ENCODE assay signal across 1 cellular context in the genomic region with DNA sequence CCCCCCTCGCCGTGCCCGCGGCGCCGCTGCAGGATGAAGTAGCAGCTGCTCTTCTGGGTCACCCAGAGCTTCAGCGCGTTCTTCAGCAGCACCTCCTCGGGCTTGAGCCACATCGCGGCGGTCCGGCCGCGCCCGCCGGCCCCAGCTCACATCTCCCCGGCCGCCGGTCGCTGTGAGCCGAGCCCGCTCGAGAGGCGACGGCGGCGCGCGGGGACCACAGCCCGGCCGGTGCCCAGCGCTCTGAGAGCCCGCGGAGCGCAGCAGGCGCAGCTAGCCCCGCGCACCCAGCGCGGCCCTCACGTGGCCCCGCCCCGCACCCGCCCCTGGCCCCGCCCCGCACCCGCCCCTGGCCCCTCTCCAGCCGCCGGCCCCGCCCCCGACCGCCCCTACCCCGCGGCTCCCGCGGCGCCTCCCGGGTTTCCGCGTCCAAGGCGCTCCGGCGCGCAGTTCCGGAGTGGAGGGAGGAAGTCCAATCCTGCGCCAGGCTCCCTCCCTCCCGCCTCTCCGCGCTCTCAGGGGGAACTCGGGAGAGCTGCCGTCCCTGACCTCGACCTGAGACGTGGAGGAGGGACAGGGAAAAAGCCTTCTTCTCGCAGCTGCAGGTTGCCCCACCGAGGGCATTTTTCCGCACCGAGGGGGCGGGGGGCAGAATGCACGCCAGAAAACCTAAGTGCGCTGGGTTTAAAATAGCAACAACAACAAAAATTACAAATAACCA.
A peak's percentile ranks its signal among the peaks of the same experiment; 100 is the strongest.
TF ChIP-seq lines count a peak whose summit lies in the region.

A gene (minus strand): TSS at position 242 of the 718 bp plus-strand sequence. CDS start 129 bp downstream, at position 113.

TF ChIP-seq in HepG2, 621 proteins besides CTCF, POLR2A, EP300 and RAD21 (continued from another document and continues in another):
- TF ChIP-seq, protein P1, sequence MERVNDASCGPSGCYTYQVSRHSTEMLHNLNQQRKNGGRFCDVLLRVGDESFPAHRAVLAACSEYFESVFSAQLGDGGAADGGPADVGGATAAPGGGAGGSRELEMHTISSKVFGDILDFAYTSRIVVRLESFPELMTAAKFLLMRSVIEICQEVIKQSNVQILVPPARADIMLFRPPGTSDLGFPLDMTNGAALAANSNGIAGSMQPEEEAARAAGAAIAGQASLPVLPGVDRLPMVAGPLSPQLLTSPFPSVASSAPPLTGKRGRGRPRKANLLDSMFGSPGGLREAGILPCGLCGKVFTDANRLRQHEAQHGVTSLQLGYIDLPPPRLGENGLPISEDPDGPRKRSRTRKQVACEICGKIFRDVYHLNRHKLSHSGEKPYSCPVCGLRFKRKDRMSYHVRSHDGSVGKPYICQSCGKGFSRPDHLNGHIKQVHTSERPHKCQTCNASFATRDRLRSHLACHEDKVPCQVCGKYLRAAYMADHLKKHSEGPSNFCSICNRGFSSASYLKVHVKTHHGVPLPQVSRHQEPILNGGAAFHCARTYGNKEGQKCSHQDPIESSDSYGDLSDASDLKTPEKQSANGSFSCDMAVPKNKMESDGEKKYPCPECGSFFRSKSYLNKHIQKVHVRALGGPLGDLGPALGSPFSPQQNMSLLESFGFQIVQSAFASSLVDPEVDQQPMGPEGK (CRISPR knock-in tag; IDR thresholded peaks at IDR 0.05): peak; percentile 53
- peak; percentile 21; the same call in 1 of the 2 replicates for TF ChIP-seq MEIS2 (CRISPR knock-in tag; IDR thresholded peaks at IDR 0.05)
- peak; percentile 57; the same call in 1 of the 2 replicates for TF ChIP-seq MTA1 (CRISPR knock-in tag; IDR thresholded peaks at IDR 0.05; ENCODE audit: borderline replicate concordance)
- peak; percentile 51; the same call in 1 of the 2 replicates for TF ChIP-seq KMT2A (CRISPR knock-in tag; IDR thresholded peaks at IDR 0.05)
- TF ChIP-seq TEAD3 (CRISPR knock-in tag; optimal IDR thresholded peaks at IDR 0.05; ENCODE audit: borderline replicate concordance): no peak
- TF ChIP-seq KDM2A (CRISPR knock-in tag; IDR thresholded peaks at IDR 0.05; ENCODE audit: borderline replicate concordance, low read depth): peak; percentile 68
- TF ChIP-seq ZNF570 (CRISPR knock-in tag; IDR thresholded peaks at IDR 0.05; ENCODE audit: borderline replicate concordance): no peak
- TF ChIP-seq, protein P2, sequence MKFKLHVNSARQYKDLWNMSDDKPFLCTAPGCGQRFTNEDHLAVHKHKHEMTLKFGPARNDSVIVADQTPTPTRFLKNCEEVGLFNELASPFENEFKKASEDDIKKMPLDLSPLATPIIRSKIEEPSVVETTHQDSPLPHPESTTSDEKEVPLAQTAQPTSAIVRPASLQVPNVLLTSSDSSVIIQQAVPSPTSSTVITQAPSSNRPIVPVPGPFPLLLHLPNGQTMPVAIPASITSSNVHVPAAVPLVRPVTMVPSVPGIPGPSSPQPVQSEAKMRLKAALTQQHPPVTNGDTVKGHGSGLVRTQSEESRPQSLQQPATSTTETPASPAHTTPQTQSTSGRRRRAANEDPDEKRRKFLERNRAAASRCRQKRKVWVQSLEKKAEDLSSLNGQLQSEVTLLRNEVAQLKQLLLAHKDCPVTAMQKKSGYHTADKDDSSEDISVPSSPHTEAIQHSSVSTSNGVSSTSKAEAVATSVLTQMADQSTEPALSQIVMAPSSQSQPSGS (CRISPR knock-in tag; IDR thresholded peaks at IDR 0.05): peak; percentile 62; the same call in 1 of the 2 replicates
- TF ChIP-seq, protein P3, sequence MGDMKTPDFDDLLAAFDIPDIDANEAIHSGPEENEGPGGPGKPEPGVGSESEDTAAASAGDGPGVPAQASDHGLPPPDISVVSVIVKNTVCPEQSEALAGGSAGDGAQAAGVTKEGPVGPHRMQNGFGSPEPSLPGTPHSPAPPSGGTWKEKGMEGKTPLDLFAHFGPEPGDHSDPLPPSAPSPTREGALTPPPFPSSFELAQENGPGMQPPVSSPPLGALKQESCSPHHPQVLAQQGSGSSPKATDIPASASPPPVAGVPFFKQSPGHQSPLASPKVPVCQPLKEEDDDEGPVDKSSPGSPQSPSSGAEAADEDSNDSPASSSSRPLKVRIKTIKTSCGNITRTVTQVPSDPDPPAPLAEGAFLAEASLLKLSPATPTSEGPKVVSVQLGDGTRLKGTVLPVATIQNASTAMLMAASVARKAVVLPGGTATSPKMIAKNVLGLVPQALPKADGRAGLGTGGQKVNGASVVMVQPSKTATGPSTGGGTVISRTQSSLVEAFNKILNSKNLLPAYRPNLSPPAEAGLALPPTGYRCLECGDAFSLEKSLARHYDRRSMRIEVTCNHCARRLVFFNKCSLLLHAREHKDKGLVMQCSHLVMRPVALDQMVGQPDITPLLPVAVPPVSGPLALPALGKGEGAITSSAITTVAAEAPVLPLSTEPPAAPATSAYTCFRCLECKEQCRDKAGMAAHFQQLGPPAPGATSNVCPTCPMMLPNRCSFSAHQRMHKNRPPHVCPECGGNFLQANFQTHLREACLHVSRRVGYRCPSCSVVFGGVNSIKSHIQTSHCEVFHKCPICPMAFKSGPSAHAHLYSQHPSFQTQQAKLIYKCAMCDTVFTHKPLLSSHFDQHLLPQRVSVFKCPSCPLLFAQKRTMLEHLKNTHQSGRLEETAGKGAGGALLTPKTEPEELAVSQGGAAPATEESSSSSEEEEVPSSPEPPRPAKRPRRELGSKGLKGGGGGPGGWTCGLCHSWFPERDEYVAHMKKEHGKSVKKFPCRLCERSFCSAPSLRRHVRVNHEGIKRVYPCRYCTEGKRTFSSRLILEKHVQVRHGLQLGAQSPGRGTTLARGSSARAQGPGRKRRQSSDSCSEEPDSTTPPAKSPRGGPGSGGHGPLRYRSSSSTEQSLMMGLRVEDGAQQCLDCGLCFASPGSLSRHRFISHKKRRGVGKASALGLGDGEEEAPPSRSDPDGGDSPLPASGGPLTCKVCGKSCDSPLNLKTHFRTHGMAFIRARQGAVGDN (CRISPR knock-in tag; IDR thresholded peaks at IDR 0.05): peak; percentile 74
- TF ChIP-seq ZNF792 (CRISPR knock-in tag; IDR thresholded peaks at IDR 0.05): peak; percentile 52; the same call in 1 of the 2 replicates
- TF ChIP-seq, protein P4, sequence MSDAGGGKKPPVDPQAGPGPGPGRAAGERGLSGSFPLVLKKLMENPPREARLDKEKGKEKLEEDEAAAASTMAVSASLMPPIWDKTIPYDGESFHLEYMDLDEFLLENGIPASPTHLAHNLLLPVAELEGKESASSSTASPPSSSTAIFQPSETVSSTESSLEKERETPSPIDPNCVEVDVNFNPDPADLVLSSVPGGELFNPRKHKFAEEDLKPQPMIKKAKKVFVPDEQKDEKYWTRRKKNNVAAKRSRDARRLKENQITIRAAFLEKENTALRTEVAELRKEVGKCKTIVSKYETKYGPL (CRISPR knock-in tag; IDR thresholded peaks at IDR 0.05): no peak
- TF ChIP-seq MAZ (IDR thresholded peaks at IDR 0.05; ENCODE audit: borderline replicate concordance, low read depth, low read length): no peak
- TF ChIP-seq MAZ (CRISPR knock-in tag; IDR thresholded peaks at IDR 0.05; ENCODE audit: low read depth): peak; percentile 89
- no peak; the same call in 1 of the 2 replicates for TF ChIP-seq FOXK1 (CRISPR knock-in tag; IDR thresholded peaks at IDR 0.05; ENCODE audit: borderline replicate concordance, low read depth)
- no peak for TF ChIP-seq WIZ (CRISPR knock-in tag; IDR thresholded peaks at IDR 0.05)
- no peak for TF ChIP-seq ZNF180 (CRISPR knock-in tag; IDR thresholded peaks at IDR 0.05; ENCODE audit: borderline replicate concordance, low read depth)
- 0 out of 2 replicates have a peak, but pooled peaks have one; percentile 22 for TF ChIP-seq ZFP1 (CRISPR knock-in tag; IDR thresholded peaks at IDR 0.05)
- TF ChIP-seq, protein P5, sequence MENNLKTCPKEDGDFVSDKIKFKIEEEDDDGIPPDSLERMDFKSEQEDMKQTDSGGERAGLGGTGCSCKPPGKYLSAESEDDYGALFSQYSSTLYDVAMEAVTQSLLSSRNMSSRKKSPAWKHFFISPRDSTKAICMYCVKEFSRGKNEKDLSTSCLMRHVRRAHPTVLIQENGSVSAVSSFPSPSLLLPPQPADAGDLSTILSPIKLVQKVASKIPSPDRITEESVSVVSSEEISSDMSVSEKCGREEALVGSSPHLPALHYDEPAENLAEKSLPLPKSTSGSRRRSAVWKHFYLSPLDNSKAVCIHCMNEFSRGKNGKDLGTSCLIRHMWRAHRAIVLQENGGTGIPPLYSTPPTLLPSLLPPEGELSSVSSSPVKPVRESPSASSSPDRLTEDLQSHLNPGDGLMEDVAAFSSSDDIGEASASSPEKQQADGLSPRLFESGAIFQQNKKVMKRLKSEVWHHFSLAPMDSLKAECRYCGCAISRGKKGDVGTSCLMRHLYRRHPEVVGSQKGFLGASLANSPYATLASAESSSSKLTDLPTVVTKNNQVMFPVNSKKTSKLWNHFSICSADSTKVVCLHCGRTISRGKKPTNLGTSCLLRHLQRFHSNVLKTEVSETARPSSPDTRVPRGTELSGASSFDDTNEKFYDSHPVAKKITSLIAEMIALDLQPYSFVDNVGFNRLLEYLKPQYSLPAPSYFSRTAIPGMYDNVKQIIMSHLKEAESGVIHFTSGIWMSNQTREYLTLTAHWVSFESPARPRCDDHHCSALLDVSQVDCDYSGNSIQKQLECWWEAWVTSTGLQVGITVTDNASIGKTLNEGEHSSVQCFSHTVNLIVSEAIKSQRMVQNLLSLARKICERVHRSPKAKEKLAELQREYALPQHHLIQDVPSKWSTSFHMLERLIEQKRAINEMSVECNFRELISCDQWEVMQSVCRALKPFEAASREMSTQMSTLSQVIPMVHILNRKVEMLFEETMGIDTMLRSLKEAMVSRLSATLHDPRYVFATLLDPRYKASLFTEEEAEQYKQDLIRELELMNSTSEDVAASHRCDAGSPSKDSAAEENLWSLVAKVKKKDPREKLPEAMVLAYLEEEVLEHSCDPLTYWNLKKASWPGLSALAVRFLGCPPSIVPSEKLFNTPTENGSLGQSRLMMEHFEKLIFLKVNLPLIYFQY (CRISPR knock-in tag; IDR thresholded peaks at IDR 0.05; ENCODE audit: borderline replicate concordance): no peak
- TF ChIP-seq ZNF841 (CRISPR knock-in tag; IDR thresholded peaks at IDR 0.05; ENCODE audit: borderline replicate concordance): 0 out of 2 replicates have a peak, but pooled peaks have one; percentile 28
- TF ChIP-seq, protein P6, sequence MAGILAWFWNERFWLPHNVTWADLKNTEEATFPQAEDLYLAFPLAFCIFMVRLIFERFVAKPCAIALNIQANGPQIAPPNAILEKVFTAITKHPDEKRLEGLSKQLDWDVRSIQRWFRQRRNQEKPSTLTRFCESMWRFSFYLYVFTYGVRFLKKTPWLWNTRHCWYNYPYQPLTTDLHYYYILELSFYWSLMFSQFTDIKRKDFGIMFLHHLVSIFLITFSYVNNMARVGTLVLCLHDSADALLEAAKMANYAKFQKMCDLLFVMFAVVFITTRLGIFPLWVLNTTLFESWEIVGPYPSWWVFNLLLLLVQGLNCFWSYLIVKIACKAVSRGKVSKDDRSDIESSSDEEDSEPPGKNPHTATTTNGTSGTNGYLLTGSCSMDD (CRISPR knock-in tag; IDR thresholded peaks at IDR 0.05): no peak
- TF ChIP-seq SRSF1 (optimal IDR thresholded peaks at IDR 0.05; ENCODE audit: low read depth, low read length): no peak
- no peak for TF ChIP-seq KLF11 (CRISPR knock-in tag; IDR thresholded peaks at IDR 0.05)
- TF ChIP-seq ZNF788 (CRISPR knock-in tag; IDR thresholded peaks at IDR 0.05; ENCODE audit: borderline replicate concordance): no peak
- TF ChIP-seq BCL6 (CRISPR knock-in tag; IDR thresholded peaks at IDR 0.05): no peak; the same call in 1 of the 2 replicates
- no peak for TF ChIP-seq ZNF567 (CRISPR knock-in tag; IDR thresholded peaks at IDR 0.05; ENCODE audit: borderline replicate concordance)
- TF ChIP-seq ADNP (CRISPR knock-in tag; IDR thresholded peaks at IDR 0.05): no peak
- no peak for TF ChIP-seq ZNF432 (CRISPR knock-in tag; IDR thresholded peaks at IDR 0.05; ENCODE audit: borderline replicate concordance)
- no peak for TF ChIP-seq MLLT10 (CRISPR knock-in tag; IDR thresholded peaks at IDR 0.05)
- TF ChIP-seq, protein P7, sequence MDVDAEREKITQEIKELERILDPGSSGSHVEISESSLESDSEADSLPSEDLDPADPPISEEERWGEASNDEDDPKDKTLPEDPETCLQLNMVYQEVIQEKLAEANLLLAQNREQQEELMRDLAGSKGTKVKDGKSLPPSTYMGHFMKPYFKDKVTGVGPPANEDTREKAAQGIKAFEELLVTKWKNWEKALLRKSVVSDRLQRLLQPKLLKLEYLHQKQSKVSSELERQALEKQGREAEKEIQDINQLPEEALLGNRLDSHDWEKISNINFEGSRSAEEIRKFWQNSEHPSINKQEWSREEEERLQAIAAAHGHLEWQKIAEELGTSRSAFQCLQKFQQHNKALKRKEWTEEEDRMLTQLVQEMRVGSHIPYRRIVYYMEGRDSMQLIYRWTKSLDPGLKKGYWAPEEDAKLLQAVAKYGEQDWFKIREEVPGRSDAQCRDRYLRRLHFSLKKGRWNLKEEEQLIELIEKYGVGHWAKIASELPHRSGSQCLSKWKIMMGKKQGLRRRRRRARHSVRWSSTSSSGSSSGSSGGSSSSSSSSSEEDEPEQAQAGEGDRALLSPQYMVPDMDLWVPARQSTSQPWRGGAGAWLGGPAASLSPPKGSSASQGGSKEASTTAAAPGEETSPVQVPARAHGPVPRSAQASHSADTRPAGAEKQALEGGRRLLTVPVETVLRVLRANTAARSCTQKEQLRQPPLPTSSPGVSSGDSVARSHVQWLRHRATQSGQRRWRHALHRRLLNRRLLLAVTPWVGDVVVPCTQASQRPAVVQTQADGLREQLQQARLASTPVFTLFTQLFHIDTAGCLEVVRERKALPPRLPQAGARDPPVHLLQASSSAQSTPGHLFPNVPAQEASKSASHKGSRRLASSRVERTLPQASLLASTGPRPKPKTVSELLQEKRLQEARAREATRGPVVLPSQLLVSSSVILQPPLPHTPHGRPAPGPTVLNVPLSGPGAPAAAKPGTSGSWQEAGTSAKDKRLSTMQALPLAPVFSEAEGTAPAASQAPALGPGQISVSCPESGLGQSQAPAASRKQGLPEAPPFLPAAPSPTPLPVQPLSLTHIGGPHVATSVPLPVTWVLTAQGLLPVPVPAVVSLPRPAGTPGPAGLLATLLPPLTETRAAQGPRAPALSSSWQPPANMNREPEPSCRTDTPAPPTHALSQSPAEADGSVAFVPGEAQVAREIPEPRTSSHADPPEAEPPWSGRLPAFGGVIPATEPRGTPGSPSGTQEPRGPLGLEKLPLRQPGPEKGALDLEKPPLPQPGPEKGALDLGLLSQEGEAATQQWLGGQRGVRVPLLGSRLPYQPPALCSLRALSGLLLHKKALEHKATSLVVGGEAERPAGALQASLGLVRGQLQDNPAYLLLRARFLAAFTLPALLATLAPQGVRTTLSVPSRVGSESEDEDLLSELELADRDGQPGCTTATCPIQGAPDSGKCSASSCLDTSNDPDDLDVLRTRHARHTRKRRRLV (CRISPR knock-in tag; IDR thresholded peaks at IDR 0.05): no peak
- TF ChIP-seq, protein P8, sequence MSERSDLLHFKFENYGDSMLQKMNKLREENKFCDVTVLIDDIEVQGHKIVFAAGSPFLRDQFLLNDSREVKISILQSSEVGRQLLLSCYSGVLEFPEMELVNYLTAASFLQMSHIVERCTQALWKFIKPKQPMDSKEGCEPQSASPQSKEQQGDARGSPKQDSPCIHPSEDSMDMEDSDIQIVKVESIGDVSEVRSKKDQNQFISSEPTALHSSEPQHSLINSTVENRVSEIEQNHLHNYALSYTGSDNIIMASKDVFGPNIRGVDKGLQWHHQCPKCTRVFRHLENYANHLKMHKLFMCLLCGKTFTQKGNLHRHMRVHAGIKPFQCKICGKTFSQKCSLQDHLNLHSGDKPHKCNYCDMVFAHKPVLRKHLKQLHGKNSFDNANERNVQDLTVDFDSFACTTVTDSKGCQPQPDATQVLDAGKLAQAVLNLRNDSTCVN (CRISPR knock-in tag; IDR thresholded peaks at IDR 0.05; ENCODE audit: borderline replicate concordance): 0 out of 2 replicates have a peak, but pooled peaks have one; percentile 29
- no peak; the same call in 1 of the 2 replicates for TF ChIP-seq ZBTB3 (CRISPR knock-in tag; IDR thresholded peaks at IDR 0.05; ENCODE audit: borderline replicate concordance, low read depth)
- no peak for TF ChIP-seq EHMT2 (IDR thresholded peaks at IDR 0.05; ENCODE audit: borderline replicate concordance, low read depth, low read length)
- TF ChIP-seq, protein P9, sequence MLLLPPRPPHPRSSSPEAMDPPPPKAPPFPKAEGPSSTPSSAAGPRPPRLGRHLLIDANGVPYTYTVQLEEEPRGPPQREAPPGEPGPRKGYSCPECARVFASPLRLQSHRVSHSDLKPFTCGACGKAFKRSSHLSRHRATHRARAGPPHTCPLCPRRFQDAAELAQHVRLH (CRISPR knock-in tag; IDR thresholded peaks at IDR 0.05; ENCODE audit: borderline replicate concordance, low read depth): 0 out of 2 replicates have a peak, but pooled peaks have one; percentile 27
